ENCODE assay signal across 19 cellular contexts in genomic region chr17:16048797-16049449, GRCh38. TPM values are rescaled to one million over a fixed set of nuclear protein-coding genes. Genes with fewer than 3 reads are reported as not detected.
DNase-seq lines count a peak whose midpoint lies in the region; ATAC-seq, FAIRE-seq and TF ChIP-seq lines count a peak whose summit lies in the region.
"Had no signal": no experiment of that assay in that cellular context is flagged by ENCODE, and none has a peak within 500 bp of the region (broad histone marks: within the 10 kb centered on the region; RNA-seq: fewer than 3 reads in every experiment).

No MANE protein-coding gene starts in this region.

- no peak overlapping the region for H3K9ac ChIP-seq in endodermal cell (ENCODE audit: extremely low read depth, low read length, poor library complexity, severe bottlenecking)

- H3K9me3 Mint-ChIP-seq in WTC11 (no peaks in the 10 kb centered on the region), mesothelial cell of epicardium (peaks cover 22% of the 10 kb centered on the region), endodermal cell (peaks cover 4% of the 10 kb centered on the region)
- no peaks in the 10 kb centered on the region for H3K9me3 Mint-ChIP-seq in stimulated activated effector memory CD8-positive, alpha-beta T cell treated with anti-CD3 and anti-CD28 coated beads, Interleukin-12 subunit alpha, Interleukin-12 subunit beta, amount 100 ng/mL, for 72 hours

- H3K4me3 Mint-ChIP-seq in WTC11 (no peak overlapping the region), mesothelial cell of epicardium (no peak overlapping the region), endodermal cell (no peak overlapping the region)
- no peak overlapping the region for H3K4me3 Mint-ChIP-seq in stimulated activated effector memory CD8-positive, alpha-beta T cell treated with anti-CD3 and anti-CD28 coated beads, Interleukin-12 subunit alpha, Interleukin-12 subunit beta, amount 100 ng/mL, for 72 hours
- H3K4me3 Mint-ChIP-seq: CD14-positive monocyte; CD8-positive, alpha-beta memory T cell had no signal

- no peaks in the 10 kb centered on the region for H3K27me3 ChIP-seq in endodermal cell (ENCODE audit: control insufficient read depth, insufficient read depth, low read length, poor library complexity, severe bottlenecking)
- H3K27me3 ChIP-seq: BE2C had no signal

- peak; percentile 38 for FAIRE-seq in HTR-8/SVneo (lab: Jason Lieb, UNC)
- FAIRE-seq: H54 had no signal

- TF ChIP-seq CTCF in WTC11 (IDR thresholded peaks at IDR 0.05) = no peak
- no peak for TF ChIP-seq CTCF in mesothelial cell of epicardium (IDR thresholded peaks at IDR 0.05; ENCODE audit: unreplicated experiment)
- TF ChIP-seq CTCF in endodermal cell (conservative IDR thresholded peaks at IDR 0.05) = no peak

- H3K27ac Mint-ChIP-seq in WTC11 (peak overlapping the region; percentile 26; the same call in 1 of the 2 replicates), mesothelial cell of epicardium (peak overlapping the region; percentile 53), endodermal cell (no peak overlapping the region)
- peak overlapping the region; percentile 70 for H3K27ac Mint-ChIP-seq in stimulated activated effector memory CD8-positive, alpha-beta T cell treated with anti-CD3 and anti-CD28 coated beads, Interleukin-12 subunit alpha, Interleukin-12 subunit beta, amount 100 ng/mL, for 72 hours

- H3K36me3 Mint-ChIP-seq in WTC11 (peaks cover 38% of the 10 kb centered on the region), mesothelial cell of epicardium (peaks cover 49% of the 10 kb centered on the region), endodermal cell (ENCODE audit: low read depth) (peaks cover 68% of the 10 kb centered on the region)
- H3K36me3 Mint-ChIP-seq in stimulated activated effector memory CD8-positive, alpha-beta T cell treated with anti-CD3 and anti-CD28 coated beads, Interleukin-12 subunit alpha, Interleukin-12 subunit beta, amount 100 ng/mL, for 72 hours = peaks cover 97% of the 10 kb centered on the region

- WGBS in endodermal cell (ENCODE audit: insufficient coverage in 1 of 2, insufficient read length in 1 of 2), 2 experiments = 93 to 100% methylated on average over 2 to 15 of the region's 15 CpGs

- CTCF ChIA-PET in WTC11 (lab: Charles Lee) = no interaction called here

- POLR2A ChIA-PET in WTC11 (lab: Charles Lee) = no interaction called here

- H3K27me3 Mint-ChIP-seq in WTC11 (ENCODE audit: low read depth) (no peaks in the 10 kb centered on the region), mesothelial cell of epicardium (ENCODE audit: low read depth) (no peaks in the 10 kb centered on the region), endodermal cell (ENCODE audit: insufficient read depth) (no peaks in the 10 kb centered on the region)
- H3K27me3 Mint-ChIP-seq: CD8-positive, alpha-beta memory T cell had no signal

- H3K27ac ChIP-seq in endodermal cell (ENCODE audit: low read depth, low read length) = no peak overlapping the region

- H3K36me3 ChIP-seq in endodermal cell (ENCODE audit: control insufficient read depth, insufficient read depth, low read length) = peaks cover 84% of the 10 kb centered on the region

- H3K4me3 ChIP-seq in endodermal cell (ENCODE audit: low read length) = no peak overlapping the region

- no peaks in the 10 kb centered on the region for H3K4me1 ChIP-seq in endodermal cell (ENCODE audit: control insufficient read depth, insufficient read depth, low read length)
- H3K4me1 ChIP-seq: BE2C had no signal

- peaks cover 12% of the 10 kb centered on the region for H3K4me1 Mint-ChIP-seq in WTC11
- H3K4me1 Mint-ChIP-seq in mesothelial cell of epicardium = no peaks in the 10 kb centered on the region
- H3K4me1 Mint-ChIP-seq in stimulated activated effector memory CD8-positive, alpha-beta T cell treated with anti-CD3 and anti-CD28 coated beads, Interleukin-12 subunit alpha, Interleukin-12 subunit beta, amount 100 ng/mL, for 72 hours = peaks cover 21% of the 10 kb centered on the region
- peaks cover 8% of the 10 kb centered on the region for H3K4me1 Mint-ChIP-seq in endodermal cell
- H3K4me1 Mint-ChIP-seq: CD14-positive monocyte had no signal

- no peaks in the 10 kb centered on the region for H3K9me3 ChIP-seq in endodermal cell (ENCODE audit: control insufficient read depth, low read length)
- H3K9me3 ChIP-seq: BE2C had no signal

- no peak for DNase-seq in HTR-8/SVneo (ENCODE audit: insufficient read length, low spot score)
- no peak for DNase-seq in WTC11 (ENCODE audit: low spot score)
- no peak for DNase-seq in mesothelial cell of epicardium (ENCODE audit: low spot score in 2 of 2, unreplicated experiment in 2 of 2)
- DNase-seq in stimulated activated effector memory CD8-positive, alpha-beta T cell treated with anti-CD3 and anti-CD28 coated beads, Interleukin-12 subunit alpha, Interleukin-12 subunit beta, amount 100 ng/mL, for 72 hours (ENCODE audit: low spot score in 2 of 2) = no peak
- DNase-seq in NCI-H1930 (lab: John Stamatoyannopoulos, UW) = no peak
- DNase-seq in stimulated activated CD4-positive, alpha-beta T cell treated with anti-CD3 and anti-CD28 coated beads, Interleukin-4, amount 100 ng/mL, for 4 hours = no peak
- no peak for DNase-seq in endodermal cell
- DNase-seq: BE2C; CD8-positive, alpha-beta memory T cell; DMS 273 treated with DMSO at 0.1 percent for 48 hours; DND-41; KBM-7; NCI-H2029 treated with DMSO at 0.1 percent for 48 hours; NCI-H526 treated with DMSO at 0.1 percent for 48 hours; RPMI8226; SHP77 had no signal

- ATAC-seq in WTC11 (no peak), GM21717 (IDR thresholded peaks at IDR 0.05; ENCODE audit: unreplicated experiment) (no peak)
- no peak for ATAC-seq in stimulated activated effector memory CD8-positive, alpha-beta T cell treated with anti-CD3 and anti-CD28 coated beads, Interleukin-12 subunit alpha, Interleukin-12 subunit beta, amount 100 ng/mL, for 72 hours

TF ChIP-seq in WTC11, 78 proteins besides CTCF, POLR2A, EP300 and RAD21:
- TF ChIP-seq TEAD4 (CRISPR knock-in tag; IDR thresholded peaks at IDR 0.05) (no peak), IRF2 (CRISPR knock-in tag; IDR thresholded peaks at IDR 0.05; ENCODE audit: borderline replicate concordance, low read depth) (no peak), FOXJ3 (CRISPR knock-in tag; IDR thresholded peaks at IDR 0.05; ENCODE audit: borderline replicate concordance) (no peak), GRHL2 (CRISPR knock-in tag; IDR thresholded peaks at IDR 0.05; ENCODE audit: insufficient replicate concordance, severe bottlenecking) (no peak), SP1 (CRISPR knock-in tag; conservative IDR thresholded peaks at IDR 0.05) (no peak), JUN (CRISPR knock-in tag; IDR thresholded peaks at IDR 0.05) (no peak), SMAD3 (CRISPR knock-in tag; IDR thresholded peaks at IDR 0.05; ENCODE audit: borderline replicate concordance) (no peak), PRRX2 (CRISPR knock-in tag; IDR thresholded peaks at IDR 0.05) (no peak), GABPB1 (CRISPR knock-in tag; IDR thresholded peaks at IDR 0.05) (no peak)

RNA-seq across cellular contexts. Expression of gene TTC19, which starts 49.3 kb away (rescaled TPM):
- total RNA-seq in WTC11 (2021) = 55.3 to 60.0 TPM (median 58.0 TPM) in 3 replicates
- total RNA-seq in mesothelial cell of epicardium = 38.5 to 41.7 TPM (median 39.7 TPM) in 3 replicates
- total RNA-seq in endodermal cell = 10 to 100 TPM; 48.2 to 53.2 TPM
- 46.0 TPM for polyA plus RNA-seq in endodermal cell (2013, experiment 1 of 2)
- 45.3 TPM for polyA plus RNA-seq in endodermal cell (2013, experiment 2 of 2)

RNA-seq across cellular contexts. Expression of gene ZSWIM7, which starts 49.4 kb away (rescaled TPM):
- total RNA-seq in WTC11 (2021) (41.1 to 41.7 TPM (median 41.3 TPM) in 3 replicates), mesothelial cell of epicardium (27.0 to 31.6 TPM (median 29.2 TPM) in 3 replicates), endodermal cell (10 to 100 TPM; 45.5 to 58.8 TPM)
- 53.4 TPM for polyA plus RNA-seq in endodermal cell (2013, experiment 1 of 2)
- 50.8 TPM for polyA plus RNA-seq in endodermal cell (2013, experiment 2 of 2)
